In the genomic region with DNA sequence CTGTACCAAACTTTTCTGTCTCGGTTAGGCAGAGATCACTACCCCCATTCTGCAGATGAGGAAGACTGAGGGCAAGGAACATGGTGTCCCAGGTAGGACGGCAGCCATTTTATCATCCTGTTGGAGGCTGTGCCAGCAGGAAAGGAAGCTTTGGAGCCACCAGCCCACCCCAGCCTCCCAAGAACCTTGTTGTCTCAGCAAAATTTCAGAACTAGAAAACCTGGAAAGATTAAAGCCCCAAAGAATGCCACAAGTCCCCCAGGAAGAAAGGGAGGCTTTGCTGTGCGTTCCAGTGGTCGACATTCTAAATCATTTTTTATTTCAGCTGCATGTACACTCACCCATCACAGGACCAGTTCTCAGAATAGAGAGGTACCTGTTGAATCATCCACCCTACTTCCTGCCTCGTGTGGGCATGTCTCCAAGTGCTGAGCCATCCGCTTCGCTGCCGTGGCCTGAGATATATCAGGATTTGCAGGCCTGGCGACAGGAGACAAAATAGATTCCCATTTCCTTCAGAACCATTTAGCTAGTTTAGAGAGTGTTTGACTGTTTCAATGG, we compare ENCODE assay signal across 8 cellular contexts. TPM values are rescaled to one million over a fixed set of nuclear protein-coding genes. Genes with fewer than 3 reads are reported as not detected.
DNase-seq lines count a peak whose midpoint lies in the region; ATAC-seq, FAIRE-seq and TF ChIP-seq lines count a peak whose summit lies in the region.

No MANE protein-coding gene starts in this region.

- intact Hi-C loops in PC-3 (cut with micrococcal nuclease) = loop anchor here (1.0 to 10.0 kb wide), 3 partner anchors 13 to 232 kb away; partner anchors contain the start of gene EIF3D

- H4K5ac ChIP-seq in H9 (ENCODE audit: insufficient read length, low read depth, low read length) = no peak overlapping the region

- no peak overlapping the region for H2BK120ac ChIP-seq in H9 (ENCODE audit: low read depth, low read length, poor library complexity, severe bottlenecking)

- H4K20me1 ChIP-seq in PC-3 (ENCODE audit: low read length) = no peaks in the 10 kb centered on the region
- H4K20me1 ChIP-seq in H9 (ENCODE audit: control insufficient read depth, insufficient read depth, insufficient read length) = peaks cover 3% of the 10 kb centered on the region

- no peaks in the 10 kb centered on the region for H3F3A ChIP-seq in PC-3 (ENCODE audit: low read length, unreplicated experiment)

- H3K36me3 ChIP-seq in BE2C = no peaks in the 10 kb centered on the region
- no peaks in the 10 kb centered on the region for H3K36me3 ChIP-seq in PC-3 (ENCODE audit: low read depth, low read length)

- no peak overlapping the region for H4K8ac ChIP-seq in H9 (replicated peaks; ENCODE audit: insufficient read length, low read depth, low read length)

- no peaks in the 10 kb centered on the region for H3K23me2 ChIP-seq in H9 (ENCODE audit: insufficient read length, low read depth, low read length, poor library complexity, severe bottlenecking)

- no peak overlapping the region for H3K56ac ChIP-seq in H9 (ENCODE audit: insufficient read length, low read depth, low read length)

- H3K9ac ChIP-seq in PC-3 (ENCODE audit: low read length) = peak overlapping the region; percentile 62
- H3K9ac ChIP-seq in H9 (ENCODE audit: extremely low read depth, insufficient read length, low read length) = no peak overlapping the region

- no peaks in the 10 kb centered on the region for H3K27me3 ChIP-seq in BE2C
- no peaks in the 10 kb centered on the region for H3K27me3 ChIP-seq in PC-3 (ENCODE audit: low read length)
- no peaks in the 10 kb centered on the region for H3K27me3 ChIP-seq in H9 (ENCODE audit: insufficient read depth, low read length)

- no peak overlapping the region for H2BK5ac ChIP-seq in H9 (ENCODE audit: insufficient read length, low read length)

- H3K36me3 Mint-ChIP-seq in activated naive CD8-positive, alpha-beta T cell treated with anti-CD3 and anti-CD28 coated beads, Interleukin-2, amount 10 ng/mL, durations not matched to agents 7 days and 5 days = peaks cover 3% of the 10 kb centered on the region
- no peaks in the 10 kb centered on the region for H3K36me3 Mint-ChIP-seq in naive thymus-derived CD8-positive, alpha-beta T cell
- H3K36me3 Mint-ChIP-seq in H9 (ENCODE audit: insufficient read depth in 1 of 3, low read depth in 3 of 3) = no peaks in the 10 kb centered on the region

- H3K4ac ChIP-seq in H9 (ENCODE audit: low read depth, low read length) = no peak overlapping the region

- peak overlapping the region; percentile 32 for H3K4me3 Mint-ChIP-seq in activated naive CD8-positive, alpha-beta T cell treated with anti-CD3 and anti-CD28 coated beads, Interleukin-2, amount 10 ng/mL, durations not matched to agents 7 days and 5 days
- H3K4me3 Mint-ChIP-seq in naive thymus-derived CD8-positive, alpha-beta T cell = no peak overlapping the region
- H3K4me3 Mint-ChIP-seq in H9 = no peak overlapping the region

- H3K79me2 ChIP-seq in PC-3 (ENCODE audit: low read length) (no peaks in the 10 kb centered on the region), H9 (ENCODE audit: insufficient read depth, low read length) (no peaks in the 10 kb centered on the region)

- H3K9me3 Mint-ChIP-seq in activated naive CD8-positive, alpha-beta T cell treated with anti-CD3 and anti-CD28 coated beads, Interleukin-2, amount 10 ng/mL, durations not matched to agents 7 days and 5 days = no peaks in the 10 kb centered on the region
- H3K9me3 Mint-ChIP-seq in naive thymus-derived CD8-positive, alpha-beta T cell = no peaks in the 10 kb centered on the region
- H3K9me3 Mint-ChIP-seq in H9 = no peaks in the 10 kb centered on the region

- CTCF ChIA-PET in PC-3 (lab: Charles Lee) = interaction anchor here (0.7 kb wide), 1 partner anchor 232 kb away, joined by 3 read pairs; no protein-coding TSS in a partner anchor

- H3K9me3 ChIP-seq in BE2C (no peaks in the 10 kb centered on the region), PC-3 (ENCODE audit: low read length) (no peaks in the 10 kb centered on the region), H9 (ENCODE audit: control insufficient read depth, low read depth, low read length) (no peaks in the 10 kb centered on the region)

- H2AK5ac ChIP-seq in H9 (ENCODE audit: insufficient read length, low read length) = no peak overlapping the region

- H3K9me2 ChIP-seq in PC-3 (replicated peaks; ENCODE audit: low read length) = no peaks in the 10 kb centered on the region

- H3T11ph ChIP-seq in H9 (ENCODE audit: low read length) = no peak overlapping the region

- POLR2A ChIA-PET in PC-3 (lab: Charles Lee; ENCODE audit: unreplicated experiment) = interaction anchor here (0.6 kb wide), 1 partner anchor 208 kb away, joined by 3 read pairs; no protein-coding TSS in a partner anchor
- POLR2A ChIA-PET in activated naive CD8-positive, alpha-beta T cell treated with anti-CD3 and anti-CD28 coated beads, Interleukin-2, amount 10 ng/mL, durations not matched to agents 7 days and 5 days (lab: Charles Lee) = interaction anchor here (0.6 to 1.5 kb wide), 3 partner anchors 12 to 1050 kb away, joined by 3 to 17 read pairs (median 4); partner anchors contain the start of genes EIF3D and IFT27
- POLR2A ChIA-PET in naive thymus-derived CD8-positive, alpha-beta T cell (lab: Charles Lee) = interaction anchor here (0.7 kb wide), 1 partner anchor 254 kb away, joined by 5 read pairs; no protein-coding TSS in a partner anchor

- no CpG with 5 or more reads among the region's 9 CpGs for WGBS in H9 (ENCODE audit: extremely low coverage, insufficient read length, low lambda C conversion rate)

- no peak overlapping the region for H2BK12ac ChIP-seq in H9 (ENCODE audit: insufficient read length, low read depth, low read length)

- H3K79me1 ChIP-seq in H9 (ENCODE audit: insufficient read depth, low read depth, low read length, poor library complexity, severe bottlenecking) = no peaks in the 10 kb centered on the region

- H4K91ac ChIP-seq in H9 (ENCODE audit: insufficient read length, low read depth, low read length) = no peak overlapping the region

- peak overlapping the region; percentile 66 for H3K4me2 ChIP-seq in PC-3 (ENCODE audit: low read length)
- no peak overlapping the region for H3K4me2 ChIP-seq in H9 (ENCODE audit: insufficient read depth, insufficient read length, low read length)

- no peak overlapping the region for H3K23ac ChIP-seq in H9 (ENCODE audit: insufficient read length, low read depth, low read length)

- TF ChIP-seq CTCF in BE2C (IDR thresholded peaks at IDR 0.05; ENCODE audit: low read depth, low read length) (no peak), PC-3 (conservative IDR thresholded peaks at IDR 0.05; ENCODE audit: low read depth, low read length) (no peak), H9 (conservative IDR thresholded peaks at IDR 0.05) (no peak)

- H3K4me1 ChIP-seq in BE2C (peaks cover 3% of the 10 kb centered on the region; the same call in 1 of the 2 replicates), PC-3 (ENCODE audit: insufficient read depth, low read length) (peaks cover 34% of the 10 kb centered on the region), H9 (ENCODE audit: insufficient read depth, low read length) (peaks cover 3% of the 10 kb centered on the region; the same call in 1 of the 2 replicates)

- TSS peak; percentile 80 for BruUV-seq in PC-3 (replicated peaks; lab: Mats Ljungman, UMichigan)

- no peak overlapping the region for H2BK15ac ChIP-seq in H9 (ENCODE audit: low read depth, low read length)

- H2AFZ ChIP-seq in PC-3 (ENCODE audit: low read length) (peak overlapping the region; percentile 64; the same call in 1 of the 2 replicates), H9 (ENCODE audit: low read length) (no peak overlapping the region)

- H3K27ac ChIP-seq in PC-3 (ENCODE audit: low read length) = peak overlapping the region; percentile 92
- H3K27ac ChIP-seq in H9 (ENCODE audit: insufficient read length, low read depth, low read length) = no peak overlapping the region

- peaks cover 5% of the 10 kb centered on the region for H3K27me3 Mint-ChIP-seq in activated naive CD8-positive, alpha-beta T cell treated with anti-CD3 and anti-CD28 coated beads, Interleukin-2, amount 10 ng/mL, durations not matched to agents 7 days and 5 days
- H3K27me3 Mint-ChIP-seq in naive thymus-derived CD8-positive, alpha-beta T cell = peaks cover 2 to 12% (median 6%) of the 10 kb centered on the region in 5 donors
- peaks cover 20% of the 10 kb centered on the region for H3K27me3 Mint-ChIP-seq in H9 (ENCODE audit: low read depth)

- H3K18ac ChIP-seq in H9 (ENCODE audit: insufficient read length, low read depth, low read length) = no peak overlapping the region

- peaks cover 28% of the 10 kb centered on the region for H3K4me1 Mint-ChIP-seq in activated naive CD8-positive, alpha-beta T cell treated with anti-CD3 and anti-CD28 coated beads, Interleukin-2, amount 10 ng/mL, durations not matched to agents 7 days and 5 days
- H3K4me1 Mint-ChIP-seq in naive thymus-derived CD8-positive, alpha-beta T cell = peaks cover 0 to 7% (median 3%) of the 10 kb centered on the region in 4 donors
- peaks cover 3 to 10% of the 10 kb centered on the region in 2 experiments for H3K4me1 Mint-ChIP-seq in H9

- no peak for FAIRE-seq in GM19239 (lab: Jason Lieb, UNC)

- no peak overlapping the region for H3K4me3 ChIP-seq in BE2C (ENCODE audit: low read depth, low read length)
- H3K4me3 ChIP-seq in PC-3 (ENCODE audit: low read length) = peak overlapping the region; percentile 22; the same call in 1 of the 2 replicates

- peak; percentile 73 for ATAC-seq in PC-3
- ATAC-seq in activated naive CD8-positive, alpha-beta T cell treated with anti-CD3 and anti-CD28 coated beads, Interleukin-2, amount 10 ng/mL, durations not matched to agents 7 days and 5 days (ENCODE audit: low read depth) = peak; percentile 91
- peak; percentile 44 to 46 for ATAC-seq in naive thymus-derived CD8-positive, alpha-beta T cell

- peak overlapping the region; percentile 82 for H3K27ac Mint-ChIP-seq in activated naive CD8-positive, alpha-beta T cell treated with anti-CD3 and anti-CD28 coated beads, Interleukin-2, amount 10 ng/mL, durations not matched to agents 7 days and 5 days
- H3K27ac Mint-ChIP-seq in naive thymus-derived CD8-positive, alpha-beta T cell = peak overlapping the region in 3 of 10 donors; percentile 12 to 60 (median 32)
- no peak overlapping the region for H3K27ac Mint-ChIP-seq in H9

- peak; percentile 46 for DNase-seq in BE2C
- peak; percentile 94 for DNase-seq in PC-3
- no peak for DNase-seq in activated naive CD8-positive, alpha-beta T cell treated with anti-CD3 and anti-CD28 coated beads, Interleukin-2, amount 10 ng/mL, durations not matched to agents 7 days and 5 days
- DNase-seq in naive thymus-derived CD8-positive, alpha-beta T cell = no peak
- no peak for DNase-seq in GM19239 (ENCODE audit: insufficient read length, low spot score)
- DNase-seq in NCI-H1092 (lab: John Stamatoyannopoulos, UW) = no peak
- DNase-seq in COR-L47 (lab: John Stamatoyannopoulos, UW) = no peak
- no peak for DNase-seq in H9

- H3K14ac ChIP-seq in H9 (ENCODE audit: insufficient read depth, low read length) = no peak overlapping the region

- no peak overlapping the region for H2BK20ac ChIP-seq in H9 (ENCODE audit: low read depth, low read length, poor library complexity, severe bottlenecking)

RNA-seq across cellular contexts. Expression of gene EIF3D, which starts 12.9 kb away (rescaled TPM):
- polyA plus RNA-seq in BE2C (2012; ENCODE audit: insufficient read depth, insufficient read length, low read depth) = 612 TPM
- 210 and 247 TPM in 2 replicates for total RNA-seq in PC-3 (2014; rRNA removed)
- total RNA-seq in activated naive CD8-positive, alpha-beta T cell treated with anti-CD3 and anti-CD28 coated beads, Interleukin-2, amount 10 ng/mL, durations not matched to agents 7 days and 5 days = 100 to 1,000 TPM; 198 to 203 TPM
- 100 to 1,000 TPM; 269 to 276 TPM for total RNA-seq in naive thymus-derived CD8-positive, alpha-beta T cell
- polyA plus RNA-seq in naive thymus-derived CD8-positive, alpha-beta T cell = 100 to 1,000 TPM; 129 to 190 (median 173) TPM
- total RNA-seq in H9 (2021) = 189 and 198 TPM in 2 replicates

RNA-seq across cellular contexts. Expression of gene FOXRED2, which starts 35.1 kb away (rescaled TPM):
- polyA plus RNA-seq in BE2C (2012; ENCODE audit: insufficient read depth, insufficient read length, low read depth) = 19.5 TPM
- 5.5 and 6.5 TPM in 2 replicates for total RNA-seq in PC-3 (2014; rRNA removed)
- total RNA-seq in activated naive CD8-positive, alpha-beta T cell treated with anti-CD3 and anti-CD28 coated beads, Interleukin-2, amount 10 ng/mL, durations not matched to agents 7 days and 5 days = 10 to 100 TPM; 10.9 to 12.0 TPM
- 1 to 10 TPM; 6.7 to 6.8 TPM for total RNA-seq in naive thymus-derived CD8-positive, alpha-beta T cell
- 1 to 10 TPM; 1.8 to 6.8 (median 3.9) TPM for polyA plus RNA-seq in naive thymus-derived CD8-positive, alpha-beta T cell
- 31.3 and 34.4 TPM in 2 replicates for total RNA-seq in H9 (2021)

Comparison
In these comparisons a context has a peak if more than half of its experiments do, and no peak if none do; other contexts are left out.
1. DNase-seq: peak in BE2C (single experiment) and PC-3 (single experiment); none in activated naive CD8-positive, alpha-beta T cell treated with anti-CD3 and anti-CD28 coated beads, Interleukin-2, amount 10 ng/mL, durations not matched to agents 7 days and 5 days (single experiment), naive thymus-derived CD8-positive, alpha-beta T cell (0 of 10), GM19239 (single experiment), NCI-H1092 (single experiment), COR-L47 (single experiment) and H9 (single experiment).
2. Peak in every context shown above with its lines, with median percentiles within 50 percentile points of each other: ATAC-seq.